8 cellular contexts compared by ENCODE assay signal in the genomic region with DNA sequence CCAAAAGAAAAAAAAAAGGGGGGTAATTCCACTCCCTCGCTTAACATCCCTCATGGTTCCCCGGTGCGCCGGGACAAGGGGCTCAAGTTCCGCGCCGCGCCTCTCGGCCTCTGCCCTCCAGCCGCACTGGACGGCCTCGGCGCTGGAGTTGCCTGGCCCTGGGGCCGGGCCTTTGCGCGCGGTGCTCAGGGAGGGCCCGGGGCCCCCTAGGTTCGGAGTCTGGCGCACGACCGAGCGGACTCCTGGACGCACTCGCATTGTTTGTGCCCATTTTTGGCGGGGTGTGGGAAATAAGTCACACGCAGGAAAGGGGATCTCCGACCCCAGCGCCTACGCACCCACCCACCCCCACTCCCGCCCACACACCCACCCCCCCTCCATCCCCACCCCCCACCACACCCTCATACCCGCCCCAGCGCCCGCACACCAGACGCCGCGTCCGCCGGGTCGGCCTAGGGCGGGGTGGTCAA. TPM values are rescaled to one million over a fixed set of nuclear protein-coding genes. Genes with fewer than 3 reads are reported as not detected.
DNase-seq lines count a peak whose midpoint lies in the region; ATAC-seq and TF ChIP-seq lines count a peak whose summit lies in the region.

No MANE protein-coding gene starts in this region.

- intact Hi-C loops in uterus (cut with DNase I; ENCODE audit: low total_unique reads): no loop called here

- no peak for TF ChIP-seq CTCF in SU-DHL-6 (IDR thresholded peaks at IDR 0.05; ENCODE audit: insufficient read depth, low read length, poor library complexity, severe bottlenecking)
- no peak for TF ChIP-seq CTCF in mesothelial cell of epicardium (IDR thresholded peaks at IDR 0.05; ENCODE audit: unreplicated experiment)
- TF ChIP-seq CTCF in uterus (IDR thresholded peaks at IDR 0.05): peak in 1 of 4 experiments; percentile 15

- peaks cover 40% of the 10 kb centered on the region for H3K79me2 ChIP-seq in SU-DHL-6 (ENCODE audit: insufficient read depth, low read length)

- no peaks in the 10 kb centered on the region for H3K9me2 ChIP-seq in SU-DHL-6 (replicated peaks; ENCODE audit: insufficient read depth, low read length)

- peak; percentile 33 to 38 for ATAC-seq in CD4-positive, CD25-positive, alpha-beta regulatory T cell (ENCODE audit: low read depth in 2 of 2)
- peak; percentile 40 for ATAC-seq in GM19035 (IDR thresholded peaks at IDR 0.05; ENCODE audit: unreplicated experiment)
- peak; percentile 26 for ATAC-seq in HG03196 (IDR thresholded peaks at IDR 0.05; ENCODE audit: unreplicated experiment)

- H3K36me3 ChIP-seq in CD4-positive, CD25-positive, alpha-beta regulatory T cell (ENCODE audit: control insufficient read depth, insufficient read depth, low read length): peaks cover 55% of the 10 kb centered on the region
- H3K36me3 ChIP-seq in SU-DHL-6 (ENCODE audit: low read length) (peaks cover 34% of the 10 kb centered on the region), uterus (no peaks in the 10 kb centered on the region)

- peaks cover 28% of the 10 kb centered on the region for H3K36me3 Mint-ChIP-seq in CD4-positive, CD25-positive, alpha-beta regulatory T cell
- H3K36me3 Mint-ChIP-seq in mesothelial cell of epicardium: peaks cover 19% of the 10 kb centered on the region

- TF ChIP-seq POLR2A in uterus (IDR thresholded peaks at IDR 0.05): no peak

- no peaks in the 10 kb centered on the region for H3K27me3 ChIP-seq in CD4-positive, CD25-positive, alpha-beta regulatory T cell (ENCODE audit: control insufficient read depth, insufficient read depth, low read length)
- no peaks in the 10 kb centered on the region for H3K27me3 ChIP-seq in SU-DHL-6 (ENCODE audit: low read length)
- no peaks in the 10 kb centered on the region for H3K27me3 ChIP-seq in uterus

- H3K4me3 Mint-ChIP-seq in CD4-positive, CD25-positive, alpha-beta regulatory T cell: peak overlapping the region; percentile 95 to 100 (median 98)
- H3K4me3 Mint-ChIP-seq in mesothelial cell of epicardium: peak overlapping the region; percentile 100

- no peaks in the 10 kb centered on the region for H3K9me3 ChIP-seq in CD4-positive, CD25-positive, alpha-beta regulatory T cell (ENCODE audit: control insufficient read depth in 2 of 2, low read length in 2 of 2)
- H3K9me3 ChIP-seq in SU-DHL-6 (ENCODE audit: insufficient read depth, low read length) (no peaks in the 10 kb centered on the region), uterus (no peaks in the 10 kb centered on the region)

- H3K4me3 ChIP-seq in CD4-positive, CD25-positive, alpha-beta regulatory T cell (ENCODE audit: low read depth, low read length): peak overlapping the region; percentile 57
- H3K4me3 ChIP-seq in SU-DHL-6 (ENCODE audit: insufficient read depth, low read length, poor library complexity, severe bottlenecking): peak overlapping the region; percentile 99
- H3K4me3 ChIP-seq in uterus: peak overlapping the region; percentile 64 to 93

- peak overlapping the region; percentile 63 for H3K4me2 ChIP-seq in SU-DHL-6 (ENCODE audit: low read depth, low read length, poor library complexity, severe bottlenecking)

- peak overlapping the region in 2 of 3 donors; percentile 96 to 98 for H3K27ac Mint-ChIP-seq in CD4-positive, CD25-positive, alpha-beta regulatory T cell
- no peak overlapping the region for H3K27ac Mint-ChIP-seq in mesothelial cell of epicardium

- H4K20me1 ChIP-seq in SU-DHL-6 (ENCODE audit: low read depth, low read length): no peaks in the 10 kb centered on the region; the same call in 1 of the 2 replicates

- no peak overlapping the region for H2AFZ ChIP-seq in SU-DHL-6 (ENCODE audit: low read depth, low read length, severe bottlenecking)

- peak overlapping the region; percentile 89 for H3K27ac ChIP-seq in CD4-positive, CD25-positive, alpha-beta regulatory T cell (ENCODE audit: insufficient read depth, low read length, poor library complexity, severe bottlenecking)
- peak overlapping the region; percentile 92 for H3K27ac ChIP-seq in SU-DHL-6 (ENCODE audit: low read depth, low read length)
- peak overlapping the region; percentile 76 to 91 for H3K27ac ChIP-seq in uterus

- H3K27me3 Mint-ChIP-seq in CD4-positive, CD25-positive, alpha-beta regulatory T cell: no peaks in the 10 kb centered on the region
- H3K27me3 Mint-ChIP-seq in mesothelial cell of epicardium (ENCODE audit: low read depth): no peaks in the 10 kb centered on the region

- peak; percentile 44 to 58 (median 44) for DNase-seq in CD4-positive, CD25-positive, alpha-beta regulatory T cell
- peak; percentile 29 for DNase-seq in effector CD4-positive, alpha-beta T cell
- peak in 1 of 2 experiments; percentile 57 for DNase-seq in mesothelial cell of epicardium (ENCODE audit: low spot score in 2 of 2, unreplicated experiment in 2 of 2)
- DNase-seq in uterus: peak in 1 of 2 donors; percentile 49
- no peak for DNase-seq in activated gamma-delta T cell treated with Interleukin-2 at 50 U/mL for 16 hours

- H3K9me3 Mint-ChIP-seq in CD4-positive, CD25-positive, alpha-beta regulatory T cell: no peaks in the 10 kb centered on the region
- no peaks in the 10 kb centered on the region for H3K9me3 Mint-ChIP-seq in mesothelial cell of epicardium

- peaks cover 42% of the 10 kb centered on the region for H3F3A ChIP-seq in SU-DHL-6 (ENCODE audit: insufficient read depth)

- H3K4me1 ChIP-seq in CD4-positive, CD25-positive, alpha-beta regulatory T cell (ENCODE audit: control insufficient read depth, insufficient read depth, low read length, poor library complexity, severe bottlenecking): peaks cover 31% of the 10 kb centered on the region
- H3K4me1 ChIP-seq in uterus: peaks cover 0 to 15% of the 10 kb centered on the region in 2 donors

- H3K4me1 Mint-ChIP-seq in CD4-positive, CD25-positive, alpha-beta regulatory T cell: peaks cover 0 to 42% (median 27%) of the 10 kb centered on the region in 4 donors
- H3K4me1 Mint-ChIP-seq in mesothelial cell of epicardium: peaks cover 23% of the 10 kb centered on the region

- peak overlapping the region; percentile 100 for H3K9ac ChIP-seq in SU-DHL-6 (ENCODE audit: low read length)

RNA-seq across cellular contexts. Expression of gene MED22, which starts 0.4 kb away (rescaled TPM):
- 29.3 TPM for total RNA-seq in CD4-positive, CD25-positive, alpha-beta regulatory T cell
- polyA plus RNA-seq in CD4-positive, CD25-positive, alpha-beta regulatory T cell: 10 to 100 TPM in 3 of 4 donors, 1 to 10 TPM in 1; 7.3 to 16.2 (median 11.1) TPM
- total RNA-seq in mesothelial cell of epicardium: 35.1 to 39.4 TPM (median 36.0 TPM) in 3 replicates
- 10 to 100 TPM in 3 of 4 donors, 1 to 10 TPM in 1; 10.0 to 41.0 (median 30.9) TPM for total RNA-seq in uterus

RNA-seq across cellular contexts. Expression of gene RPL7A, which starts 0.5 kb away (rescaled TPM):
- 1,813 TPM for total RNA-seq in CD4-positive, CD25-positive, alpha-beta regulatory T cell
- polyA plus RNA-seq in CD4-positive, CD25-positive, alpha-beta regulatory T cell: 1,000 to 10,000 TPM in 2 of 4 donors, 100 to 1,000 TPM in 2; 747 to 1,102 (median 951) TPM
- total RNA-seq in mesothelial cell of epicardium (2,220 to 2,356 TPM (median 2,311 TPM) in 3 replicates), uterus (1,000 to 10,000 TPM; 1,745 to 3,005 (median 2,502) TPM)

RNA-seq across cellular contexts. Expression of gene SURF1, which starts 8.7 kb away (rescaled TPM):
- total RNA-seq in CD4-positive, CD25-positive, alpha-beta regulatory T cell: 41.8 TPM
- polyA plus RNA-seq in CD4-positive, CD25-positive, alpha-beta regulatory T cell: 100 to 1,000 TPM; 114 to 120 (median 115) TPM
- total RNA-seq in mesothelial cell of epicardium (29.4 to 31.4 TPM (median 30.0 TPM) in 3 replicates), uterus (10 to 100 TPM; 13.0 to 34.7 (median 24.4) TPM)

RNA-seq across cellular contexts. Expression of gene SURF2, which starts 8.8 kb away (rescaled TPM):
- 24.3 TPM for total RNA-seq in CD4-positive, CD25-positive, alpha-beta regulatory T cell
- polyA plus RNA-seq in CD4-positive, CD25-positive, alpha-beta regulatory T cell: 10 to 100 TPM; 34.5 to 47.1 (median 37.0) TPM
- 10.3 to 12.7 TPM (median 12.1 TPM) in 3 replicates for total RNA-seq in mesothelial cell of epicardium
- 10 to 100 TPM in 1 of 4 donors, 1 to 10 TPM in 1, under 1 TPM in 1, not detected in 1; 0.51 to 15.3 (median 5.9) TPM for total RNA-seq in uterus

RNA-seq across cellular contexts. Expression of gene SURF6, which starts 11.6 kb away (rescaled TPM):
- 14.6 TPM for total RNA-seq in CD4-positive, CD25-positive, alpha-beta regulatory T cell
- polyA plus RNA-seq in CD4-positive, CD25-positive, alpha-beta regulatory T cell: 1 to 10 TPM; 5.4 to 8.4 (median 6.9) TPM
- 22.8 to 25.6 TPM (median 24.9 TPM) in 3 replicates for total RNA-seq in mesothelial cell of epicardium
- total RNA-seq in uterus: 10 to 100 TPM in 3 of 4 donors, 1 to 10 TPM in 1; 2.9 to 19.3 (median 17.2) TPM
